Comparison of ENCODE assay signal across 10 cellular contexts in genomic region chr7:143002856-143003255, GRCh38. TPM values are rescaled to one million over a fixed set of nuclear protein-coding genes. Genes with fewer than 3 reads are reported as not detected.
DNase-seq lines count a peak whose midpoint lies in the region; ATAC-seq and TF ChIP-seq lines count a peak whose summit lies in the region.
"Had no signal": no experiment of that assay in that cellular context is flagged by ENCODE, and none has a peak within 500 bp of the region (broad histone marks: within the 10 kb centered on the region; RNA-seq: fewer than 3 reads in every experiment).

No MANE protein-coding gene starts in this region.

- peaks cover 6% of the 10 kb centered on the region for H3K4me1 Mint-ChIP-seq in activated CD4-positive, alpha-beta T cell treated with anti-CD3 and anti-CD28 coated beads for 36 hours
- peaks cover 8% of the 10 kb centered on the region for H3K4me1 Mint-ChIP-seq in activated CD4-positive, alpha-beta T cell treated with anti-CD3 and anti-CD28 coated beads, Interleukin-2, amount 10 ng/mL, durations not matched to agents 7 days and 5 days
- H3K4me1 Mint-ChIP-seq in activated CD4-positive, alpha-beta memory T cell treated with anti-CD3 and anti-CD28 coated beads for 36 hours (ENCODE audit: low read depth): peaks cover 7% of the 10 kb centered on the region

- POLR2A ChIA-PET in activated CD4-positive, alpha-beta T cell treated with anti-CD3 and anti-CD28 coated beads for 36 hours (lab: Charles Lee): no interaction called here
- POLR2A ChIA-PET in activated CD4-positive, alpha-beta T cell treated with anti-CD3 and anti-CD28 coated beads, Interleukin-2, amount 10 ng/mL, durations not matched to agents 7 days and 5 days (lab: Charles Lee): no interaction called here
- POLR2A ChIA-PET in activated CD4-positive, alpha-beta memory T cell treated with anti-CD3 and anti-CD28 coated beads for 36 hours (lab: Charles Lee): interaction anchor here (1.3 kb wide), 1 partner anchor 212 kb away, joined by 4 read pairs; no protein-coding TSS in a partner anchor

- no peak for ATAC-seq in activated CD4-positive, alpha-beta T cell treated with anti-CD3 and anti-CD28 coated beads for 36 hours
- peak; percentile 91 for ATAC-seq in left colon

- 34 to 62% (median 50%) methylated on average over 6 of the region's 6 CpGs for WGBS in stomach, 5 donors

- H3K36me3 ChIP-seq in stomach (no peaks in the 10 kb centered on the region), right atrium auricular region (no peaks in the 10 kb centered on the region)

- DNase-seq in activated CD4-positive, alpha-beta T cell treated with anti-CD3 and anti-CD28 coated beads for 36 hours: no peak
- no peak for DNase-seq in activated CD4-positive, alpha-beta T cell treated with anti-CD3 and anti-CD28 coated beads, Interleukin-2, amount 10 ng/mL, durations not matched to agents 7 days and 5 days
- DNase-seq in activated CD4-positive, alpha-beta memory T cell treated with anti-CD3 and anti-CD28 coated beads for 36 hours: no peak
- DNase-seq in left colon (peak; percentile 29 to 58), stomach (peak; percentile 81), head of caudate nucleus (no peak), SHP77 treated with DMSO at 0.1 percent for 48 hours (lab: John Stamatoyannopoulos, UW) (no peak), right atrium auricular region (ENCODE audit: low spot score) (no peak)
- DNase-seq: cortex of kidney had no signal

- TF ChIP-seq CTCF in stomach (IDR thresholded peaks at IDR 0.05) (no peak), right atrium auricular region (IDR thresholded peaks at IDR 0.05) (no peak)

- H3K27ac ChIP-seq in stomach: no peak overlapping the region
- no peak overlapping the region for H3K27ac ChIP-seq in right atrium auricular region

- H3K27ac Mint-ChIP-seq in activated CD4-positive, alpha-beta T cell treated with anti-CD3 and anti-CD28 coated beads for 36 hours: peak overlapping the region; percentile 28
- H3K27ac Mint-ChIP-seq in activated CD4-positive, alpha-beta T cell treated with anti-CD3 and anti-CD28 coated beads, Interleukin-2, amount 10 ng/mL, durations not matched to agents 7 days and 5 days: no peak overlapping the region
- H3K27ac Mint-ChIP-seq in activated CD4-positive, alpha-beta memory T cell treated with anti-CD3 and anti-CD28 coated beads for 36 hours: no peak overlapping the region

- peaks cover 0 to 12% (median 8%) of the 10 kb centered on the region in 4 donors for H3K4me1 ChIP-seq in stomach
- peaks cover 0 to 5% of the 10 kb centered on the region in 2 donors for H3K4me1 ChIP-seq in right atrium auricular region

- H3K27me3 ChIP-seq in stomach (peaks cover 0 to 12% (median 0%) of the 10 kb centered on the region in 3 donors), right atrium auricular region (no peaks in the 10 kb centered on the region)

- no peak for TF ChIP-seq POLR2A in stomach (IDR thresholded peaks at IDR 0.05)

- H3K4me3 Mint-ChIP-seq in activated CD4-positive, alpha-beta T cell treated with anti-CD3 and anti-CD28 coated beads for 36 hours: peak overlapping the region; percentile 62
- H3K4me3 Mint-ChIP-seq in activated CD4-positive, alpha-beta T cell treated with anti-CD3 and anti-CD28 coated beads, Interleukin-2, amount 10 ng/mL, durations not matched to agents 7 days and 5 days: no peak overlapping the region
- H3K4me3 Mint-ChIP-seq in activated CD4-positive, alpha-beta memory T cell treated with anti-CD3 and anti-CD28 coated beads for 36 hours: peak overlapping the region; percentile 73

- no peaks in the 10 kb centered on the region for H3K9me3 Mint-ChIP-seq in activated CD4-positive, alpha-beta T cell treated with anti-CD3 and anti-CD28 coated beads for 36 hours (ENCODE audit: low read depth)
- H3K9me3 Mint-ChIP-seq in activated CD4-positive, alpha-beta T cell treated with anti-CD3 and anti-CD28 coated beads, Interleukin-2, amount 10 ng/mL, durations not matched to agents 7 days and 5 days: no peaks in the 10 kb centered on the region
- H3K9me3 Mint-ChIP-seq in activated CD4-positive, alpha-beta memory T cell treated with anti-CD3 and anti-CD28 coated beads for 36 hours: no peaks in the 10 kb centered on the region

- H3K4me3 ChIP-seq in stomach (peak overlapping the region in 3 of 4 donors; percentile 26 to 40 (median 29)), right atrium auricular region (no peak overlapping the region)

- no peaks in the 10 kb centered on the region for H3K36me3 Mint-ChIP-seq in activated CD4-positive, alpha-beta T cell treated with anti-CD3 and anti-CD28 coated beads for 36 hours (ENCODE audit: low read depth)
- H3K36me3 Mint-ChIP-seq in activated CD4-positive, alpha-beta T cell treated with anti-CD3 and anti-CD28 coated beads, Interleukin-2, amount 10 ng/mL, durations not matched to agents 7 days and 5 days (ENCODE audit: low read depth): no peaks in the 10 kb centered on the region
- no peaks in the 10 kb centered on the region for H3K36me3 Mint-ChIP-seq in activated CD4-positive, alpha-beta memory T cell treated with anti-CD3 and anti-CD28 coated beads for 36 hours

- intact Hi-C loops in activated CD4-positive, alpha-beta T cell treated with anti-CD3 and anti-CD28 coated beads for 36 hours (cut with DNase I, micrococcal nuclease): loop anchor here (1.0 to 10.0 kb wide), 15 partner anchors 122 to 1028 kb away; no protein-coding TSS in a partner anchor
- intact Hi-C loops in activated CD4-positive, alpha-beta memory T cell treated with anti-CD3 and anti-CD28 coated beads for 36 hours (cut with micrococcal nuclease): loop anchor here (1.0 to 10.0 kb wide), 9 partner anchors 122 to 1028 kb away; partner anchors contain the start of gene TAS2R38
- intact Hi-C loops in left colon (cut with DNase I, micrococcal nuclease) (loop anchor here (10.0 kb wide), 2 partner anchors 148 to 212 kb away; partner anchors contain the start of gene EPHB6 (in 1 of the 2)), stomach (cut with DNase I; ENCODE audit: low total_unique reads) (no loop called here), head of caudate nucleus (cut with DNase I) (loop anchor here (10.0 kb wide), 1 partner anchor 148 kb away; the partner anchor contains the start of gene EPHB6)

- H3K27me3 Mint-ChIP-seq in activated CD4-positive, alpha-beta T cell treated with anti-CD3 and anti-CD28 coated beads for 36 hours: peaks cover 1% of the 10 kb centered on the region
- peaks cover 8% of the 10 kb centered on the region for H3K27me3 Mint-ChIP-seq in activated CD4-positive, alpha-beta T cell treated with anti-CD3 and anti-CD28 coated beads, Interleukin-2, amount 10 ng/mL, durations not matched to agents 7 days and 5 days
- peaks cover 1% of the 10 kb centered on the region for H3K27me3 Mint-ChIP-seq in activated CD4-positive, alpha-beta memory T cell treated with anti-CD3 and anti-CD28 coated beads for 36 hours

- no peak for TF ChIP-seq EP300 in stomach (IDR thresholded peaks at IDR 0.05)

- CTCF ChIA-PET in activated CD4-positive, alpha-beta T cell treated with anti-CD3 and anti-CD28 coated beads for 36 hours (lab: Charles Lee): interaction anchor here (0.6 to 10.0 kb wide), 42 partner anchors 10 to 1026 kb away, joined by 3 to 247 read pairs (median 4); no protein-coding TSS in a partner anchor
- CTCF ChIA-PET in activated CD4-positive, alpha-beta T cell treated with anti-CD3 and anti-CD28 coated beads, Interleukin-2, amount 10 ng/mL, durations not matched to agents 7 days and 5 days (lab: Charles Lee): interaction anchor here (0.7 to 2.3 kb wide), 13 partner anchors 9 to 689 kb away, joined by 3 to 12 read pairs (median 3); partner anchors contain the start of gene TAS2R40
- CTCF ChIA-PET in activated CD4-positive, alpha-beta memory T cell treated with anti-CD3 and anti-CD28 coated beads for 36 hours (lab: Charles Lee): interaction anchor here (0.6 to 18.4 kb wide), 36 partner anchors 8 to 1028 kb away, joined by 3 to 402 read pairs (median 6); partner anchors contain the start of gene EPHB6

- H3K9me3 ChIP-seq in stomach: no peaks in the 10 kb centered on the region
- peaks cover 0 to 9% of the 10 kb centered on the region in 2 donors for H3K9me3 ChIP-seq in right atrium auricular region

RNA-seq across cellular contexts. Expression of gene OR9A2, which starts 24.1 kb away (rescaled TPM):
- total RNA-seq in activated CD4-positive, alpha-beta T cell treated with anti-CD3 and anti-CD28 coated beads for 36 hours: not detected
- total RNA-seq in activated CD4-positive, alpha-beta T cell treated with anti-CD3 and anti-CD28 coated beads, Interleukin-2, amount 10 ng/mL, durations not matched to agents 7 days and 5 days: not detected
- not detected for total RNA-seq in activated CD4-positive, alpha-beta memory T cell treated with anti-CD3 and anti-CD28 coated beads for 36 hours
- not detected for total RNA-seq in left colon
- not detected for total RNA-seq in stomach
- polyA plus RNA-seq in stomach: not detected
- not detected for total RNA-seq in right atrium auricular region
- total RNA-seq: pulmonary artery endothelial cell had no signal

RNA-seq across cellular contexts. Expression of gene KEL, which starts 40.7 kb away (rescaled TPM):
- total RNA-seq in activated CD4-positive, alpha-beta T cell treated with anti-CD3 and anti-CD28 coated beads for 36 hours: under 1 TPM; 0.32 to 0.44 TPM
- total RNA-seq in activated CD4-positive, alpha-beta T cell treated with anti-CD3 and anti-CD28 coated beads, Interleukin-2, amount 10 ng/mL, durations not matched to agents 7 days and 5 days: under 1 TPM; 0.12 to 0.15 TPM
- under 1 TPM; 0.34 to 0.55 TPM for total RNA-seq in activated CD4-positive, alpha-beta memory T cell treated with anti-CD3 and anti-CD28 coated beads for 36 hours
- total RNA-seq in left colon (under 1 TPM in 1 of 2 donors, not detected in 1; 0.85 TPM), stomach (1 to 10 TPM in 1 of 5 donors, not detected in 4; 1.5 TPM), right atrium auricular region (under 1 TPM in 1 of 2 donors, not detected in 1; 0.12 TPM)
- polyA plus RNA-seq in stomach: under 1 TPM in 1 of 3 donors, not detected in 2; 0.85 TPM
- total RNA-seq: pulmonary artery endothelial cell had no signal

RNA-seq across cellular contexts. Expression of gene OR6V1, which starts 49.3 kb away (rescaled TPM):
- not detected for total RNA-seq in activated CD4-positive, alpha-beta T cell treated with anti-CD3 and anti-CD28 coated beads for 36 hours
- total RNA-seq in activated CD4-positive, alpha-beta T cell treated with anti-CD3 and anti-CD28 coated beads, Interleukin-2, amount 10 ng/mL, durations not matched to agents 7 days and 5 days: not detected
- total RNA-seq in activated CD4-positive, alpha-beta memory T cell treated with anti-CD3 and anti-CD28 coated beads for 36 hours: not detected
- total RNA-seq in left colon (not detected), stomach (not detected), right atrium auricular region (not detected)
- polyA plus RNA-seq in stomach: not detected
- total RNA-seq: pulmonary artery endothelial cell had no signal

Comparison
In these comparisons a context has a peak if more than half of its experiments do, and no peak if none do; other contexts are left out.
1. DNase-seq: peak in left colon (2 of 2) and stomach (single experiment); none in activated CD4-positive, alpha-beta T cell treated with anti-CD3 and anti-CD28 coated beads for 36 hours (single experiment), activated CD4-positive, alpha-beta T cell treated with anti-CD3 and anti-CD28 coated beads, Interleukin-2, amount 10 ng/mL, durations not matched to agents 7 days and 5 days (single experiment), activated CD4-positive, alpha-beta memory T cell treated with anti-CD3 and anti-CD28 coated beads for 36 hours (single experiment), head of caudate nucleus (0 of 42), SHP77 treated with DMSO at 0.1 percent for 48 hours (single experiment) and right atrium auricular region (single experiment).
2. H3K4me3 ChIP-seq: peak in stomach (3 of 4); none in right atrium auricular region (0 of 2).